Comparison of ENCODE assay signal across 8 cellular contexts in the genomic region with DNA sequence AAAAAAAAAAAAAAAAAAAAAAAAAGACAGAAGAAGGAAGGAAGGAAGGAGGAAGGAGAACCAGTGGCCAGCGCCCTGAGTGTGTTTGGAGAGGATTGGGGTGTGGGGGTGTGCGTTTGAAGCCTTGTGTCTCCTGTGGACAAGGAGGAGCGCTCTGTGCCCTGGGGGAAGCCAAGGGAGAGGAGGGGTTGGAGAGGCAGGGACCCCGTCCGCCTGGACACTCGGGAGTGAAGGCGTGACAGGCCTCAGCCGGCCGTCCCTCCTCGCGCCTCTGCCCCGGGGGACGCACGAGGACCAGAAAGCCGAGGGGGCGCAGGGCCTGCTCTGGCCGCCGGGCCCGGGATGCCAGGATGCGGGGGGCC. TPM values are rescaled to one million over a fixed set of nuclear protein-coding genes. Genes with fewer than 3 reads are reported as not detected.
A peak's percentile ranks its signal among the peaks of the same experiment; 100 is the strongest.
DNase-seq lines count a peak whose midpoint lies in the region; ATAC-seq and TF ChIP-seq lines count a peak whose summit lies in the region.

No MANE protein-coding gene starts in this region.

- no peak for ATAC-seq in CD4-positive, alpha-beta T cell (ENCODE audit: poor library complexity)
- peak; percentile 4 for ATAC-seq in HG03139 (IDR thresholded peaks at IDR 0.05; ENCODE audit: unreplicated experiment)
- no peak for ATAC-seq in HG02970 (IDR thresholded peaks at IDR 0.05; ENCODE audit: low FRiP score, unreplicated experiment)

- H2AK5ac ChIP-seq in mesendoderm (ENCODE audit: low read length) = no peak overlapping the region

- POLR2A ChIA-PET in CD4-positive, alpha-beta T cell (lab: Charles Lee) = interaction anchor here (1.1 to 5.4 kb wide), 7 partner anchors 36 to 142 kb away, joined by 3 to 61 read pairs (median 4); a partner anchor contains a TSS

- no peaks in the 10 kb centered on the region for H3K36me3 Mint-ChIP-seq in CD4-positive, alpha-beta T cell (ENCODE audit: low read depth)

- no peak overlapping the region for H2BK5ac ChIP-seq in mesendoderm (ENCODE audit: low read length)

- H3K4me3 ChIP-seq in astrocyte of the cerebellum (ENCODE audit: low read depth, low read length) (peak overlapping the region; percentile 24), mesendoderm (ENCODE audit: low read length) (no peak overlapping the region)

- peak in 1 of 10 experiments; percentile 4 for DNase-seq in CD4-positive, alpha-beta T cell
- DNase-seq in astrocyte of the cerebellum (ENCODE audit: low read depth) (no peak), mesendoderm (no peak), HPDE6-E6E7 (ENCODE audit: extremely low spot score) (no peak), NCI-H146 (lab: John Stamatoyannopoulos, UW) (no peak), NCI-H1694 treated with DMSO at 0.1 percent for 48 hours (lab: John Stamatoyannopoulos, UW) (no peak)

- H3K18ac ChIP-seq in mesendoderm (ENCODE audit: low read length) = peak overlapping the region; percentile 10

- H3K4me1 ChIP-seq in mesendoderm (ENCODE audit: control insufficient read depth, low read depth, low read length) = no peaks in the 10 kb centered on the region

- no peak for TF ChIP-seq CTCF in CD4-positive, alpha-beta T cell (IDR thresholded peaks at IDR 0.05)
- no peak for TF ChIP-seq CTCF in astrocyte of the cerebellum (IDR thresholded peaks at IDR 0.05; ENCODE audit: low read depth, low read length, missing control alignments)

- no peaks in the 10 kb centered on the region for H3K9me3 ChIP-seq in CD4-positive, alpha-beta T cell (ENCODE audit: control insufficient read depth, low read length)

- no peaks in the 10 kb centered on the region for H3K27me3 ChIP-seq in CD4-positive, alpha-beta T cell (ENCODE audit: control insufficient read depth, insufficient read depth, low read length)
- H3K27me3 ChIP-seq in mesendoderm (ENCODE audit: insufficient read depth, low read length, poor library complexity) = no peaks in the 10 kb centered on the region

- H3K4me2 ChIP-seq in mesendoderm (ENCODE audit: low read length) = peak overlapping the region; percentile 58

- no CpG with 5 or more reads among the region's 20 CpGs for WGBS in mesendoderm (ENCODE audit: extremely low coverage, insufficient coverage, low lambda C conversion rate)

- no peak overlapping the region for H2BK120ac ChIP-seq in mesendoderm (ENCODE audit: low read depth, low read length)

- H4K5ac ChIP-seq in mesendoderm (ENCODE audit: low read length) = no peak overlapping the region

- no peak overlapping the region for H3K27ac ChIP-seq in CD4-positive, alpha-beta T cell (ENCODE audit: low read depth, low read length)
- no peak overlapping the region for H3K27ac ChIP-seq in mesendoderm (ENCODE audit: low read depth, low read length)

- H3K79me2 ChIP-seq in mesendoderm (ENCODE audit: control insufficient read depth, insufficient read depth, low read length) = no peaks in the 10 kb centered on the region

- no peak overlapping the region for H2BK15ac ChIP-seq in mesendoderm (replicated peaks; ENCODE audit: low read depth)

- no peaks in the 10 kb centered on the region for H3K27me3 Mint-ChIP-seq in CD4-positive, alpha-beta T cell

- peak overlapping the region; percentile 80 for H3K4me3 Mint-ChIP-seq in CD4-positive, alpha-beta T cell

- no peaks in the 10 kb centered on the region for H3K9me3 Mint-ChIP-seq in CD4-positive, alpha-beta T cell

- H3K79me1 ChIP-seq in mesendoderm (ENCODE audit: low read length) = no peaks in the 10 kb centered on the region

- H3K56ac ChIP-seq in mesendoderm (ENCODE audit: low read length) = peak overlapping the region; percentile 88

- H3K4me1 Mint-ChIP-seq in CD4-positive, alpha-beta T cell (ENCODE audit: low read depth) = peaks cover 26% of the 10 kb centered on the region

- peak overlapping the region; percentile 67 for H3K9ac ChIP-seq in mesendoderm (ENCODE audit: low read length)

- H3K4ac ChIP-seq in mesendoderm (ENCODE audit: low read depth, low read length) = peak overlapping the region; percentile 4

- in situ Hi-C loops in astrocyte of the cerebellum (cut with HindIII; ENCODE audit: low sequenced_read_pairs) = no loop called here

- CTCF ChIA-PET in CD4-positive, alpha-beta T cell (lab: Charles Lee) = interaction anchor here (0.8 to 1.5 kb wide), 8 partner anchors 9 to 224 kb away, joined by 3 to 7 read pairs (median 3); no protein-coding TSS in a partner anchor

- no peak overlapping the region for H4K8ac ChIP-seq in mesendoderm (ENCODE audit: low read depth, low read length)

- H3K36me3 ChIP-seq in mesendoderm (ENCODE audit: control insufficient read depth, insufficient read depth, low read length) = no peaks in the 10 kb centered on the region

- intact Hi-C loops in CD4-positive, alpha-beta T cell (cut with DNase I, micrococcal nuclease) = loop anchor here in 1 of 2 experiments (5.0 kb wide), 1 partner anchor 38 kb away; no protein-coding TSS in a partner anchor

- peak overlapping the region; percentile 34 for H3K23ac ChIP-seq in mesendoderm (ENCODE audit: low read length)

- no peak overlapping the region for H3K27ac Mint-ChIP-seq in CD4-positive, alpha-beta T cell

RNA-seq across cellular contexts. Expression of a gene that starts 44.9 kb away (rescaled TPM):
- 10 to 100 TPM; 50.5 to 54.1 TPM for total RNA-seq in CD4-positive, alpha-beta T cell
- polyA plus RNA-seq in mesendoderm (2013, experiment 1 of 2) = 9.4 TPM
- polyA plus RNA-seq in mesendoderm (2013, experiment 2 of 2) = 9.0 TPM
